ENCODE assay signal across 14 cellular contexts in the genomic region with DNA sequence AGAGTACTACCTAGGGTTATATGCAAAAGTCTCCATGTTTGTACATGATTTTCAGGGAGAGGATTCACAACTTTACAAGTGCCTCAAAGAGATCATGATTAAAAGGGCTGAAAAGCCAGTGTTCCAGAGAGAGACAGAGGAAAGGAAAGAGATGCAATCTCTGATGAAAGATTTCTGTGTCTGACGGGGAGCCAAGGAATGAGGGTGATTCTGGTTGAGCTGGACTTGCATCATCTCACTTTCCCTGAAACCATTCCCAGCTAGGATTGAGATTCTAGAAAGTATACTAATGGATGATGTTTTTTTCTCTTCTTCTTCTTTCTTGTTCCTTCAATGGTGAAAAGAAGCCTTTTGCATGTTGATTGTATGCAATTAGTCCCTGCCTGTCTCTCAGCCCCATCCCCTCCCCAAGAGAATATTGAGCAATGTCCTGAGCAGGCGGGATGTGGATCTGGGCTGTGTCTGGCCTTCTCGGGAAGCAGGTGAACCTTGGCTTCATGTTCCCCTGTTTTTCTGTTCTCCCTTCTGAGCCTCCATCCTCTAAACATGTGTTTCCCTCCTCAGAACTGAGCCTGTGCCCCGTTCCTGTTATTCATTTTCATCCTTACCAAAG.
DNase-seq lines count a peak whose midpoint lies in the region; ATAC-seq and TF ChIP-seq lines count a peak whose summit lies in the region.
"Had no signal": no experiment of that assay in that cellular context is flagged by ENCODE, and none has a peak within 500 bp of the region (broad histone marks: within the 10 kb centered on the region; RNA-seq: fewer than 3 reads in every experiment).

No MANE protein-coding gene starts in this region.

- no peaks in the 10 kb centered on the region for H3K9me2 ChIP-seq in OCI-LY7 (ENCODE audit: insufficient read depth, low read length)

- no peaks in the 10 kb centered on the region for H3K9me3 ChIP-seq in parathyroid adenoma (ENCODE audit: control insufficient read depth, low read length)
- H3K9me3 ChIP-seq in OCI-LY7 (ENCODE audit: low read length) = no peaks in the 10 kb centered on the region
- no peaks in the 10 kb centered on the region for H3K9me3 ChIP-seq in right lobe of liver
- H3K9me3 ChIP-seq: SJCRH30, upper lobe of right lung had no signal

- no peak for TF ChIP-seq POLR2A in right lobe of liver (IDR thresholded peaks at IDR 0.05)

- CTCF ChIA-PET in OCI-LY7 (lab: Charles Lee; ENCODE audit: unreplicated experiment) = no interaction called here

- POLR2A ChIA-PET in OCI-LY7 (lab: Charles Lee) = no interaction called here

- H3K4me3 ChIP-seq in parathyroid adenoma (ENCODE audit: low read depth, low read length) (no peak overlapping the region), OCI-LY7 (ENCODE audit: low read depth, low read length, poor library complexity, severe bottlenecking) (no peak overlapping the region), right lobe of liver (no peak overlapping the region)
- H3K4me3 ChIP-seq: SJCRH30, upper lobe of right lung had no signal

- H2AFZ ChIP-seq in parathyroid adenoma (peak overlapping the region; percentile 2), OCI-LY7 (ENCODE audit: low read length) (no peak overlapping the region)

- no peaks in the 10 kb centered on the region for H4K20me1 ChIP-seq in OCI-LY7 (ENCODE audit: insufficient read depth, low read length)

- H3K79me2 ChIP-seq in parathyroid adenoma = no peaks in the 10 kb centered on the region
- H3K79me2 ChIP-seq in OCI-LY7 (ENCODE audit: insufficient read depth, low read depth, low read length) = no peaks in the 10 kb centered on the region

- no peaks in the 10 kb centered on the region for H3K36me3 ChIP-seq in parathyroid adenoma (ENCODE audit: control insufficient read depth, insufficient read depth, low read length)
- no peaks in the 10 kb centered on the region for H3K36me3 ChIP-seq in OCI-LY7 (ENCODE audit: insufficient read depth, low read length)
- no peaks in the 10 kb centered on the region for H3K36me3 ChIP-seq in right lobe of liver
- H3K36me3 ChIP-seq: SJCRH30, upper lobe of right lung had no signal

- no TSS peak for BruUV-seq in OCI-LY7 (replicated peaks; lab: Mats Ljungman, UMichigan)

- H3K27ac ChIP-seq in epithelial cell of prostate (peak overlapping the region; percentile 86), parathyroid adenoma (no peak overlapping the region), OCI-LY7 (ENCODE audit: low read depth, low read length, poor library complexity, severe bottlenecking) (no peak overlapping the region), right lobe of liver (no peak overlapping the region)
- H3K27ac ChIP-seq: C4-2B, SJCRH30, upper lobe of right lung had no signal

- no peak overlapping the region for H3K9ac ChIP-seq in parathyroid adenoma

- WGBS in right lobe of liver (ENCODE audit: insufficient coverage, low coverage, low lambda C conversion rate, missing lambda C conversion rate) = 47% methylated on average over 3 of the region's 4 CpGs

- H3K4me2 ChIP-seq in parathyroid adenoma (ENCODE audit: low read length) (peak overlapping the region; percentile 19), OCI-LY7 (ENCODE audit: low read length) (no peak overlapping the region)

- peak; percentile 83 for DNase-seq in AG09319 (ENCODE audit: extremely low read depth, low read depth)
- DNase-seq in NCI-H226 = peak; percentile 30
- DNase-seq in epithelial cell of prostate (ENCODE audit: low read depth, low spot score) = peak; percentile 50
- no peak for DNase-seq in OCI-LY7 (ENCODE audit: low spot score)
- no peak for DNase-seq in stimulated activated naive CD4-positive, alpha-beta T cell (lab: John Stamatoyannopoulos, UW)
- no peak for DNase-seq in right lobe of liver
- DNase-seq in activated CD4-positive, CD25-positive, alpha-beta regulatory T cell (lab: John Stamatoyannopoulos, UW) = no peak
- DNase-seq: NK-92 treated with Interleukin-12 subunit alpha and Interleukin-12 subunit beta, amount 100 ng/mL, for 24 hours; posterior cingulate gyrus; SJCRH30; stimulated activated CD8-positive, alpha-beta memory T cell treated with anti-CD3 and anti-CD28 coated beads, Interleukin-4, amount 100 ng/mL, for 48 hours; upper lobe of right lung had no signal

- intact Hi-C loops in OCI-LY7 (cut with micrococcal nuclease; ENCODE audit: unreplicated experiment) (no loop called here), right lobe of liver (cut with DNase I) (no loop called here)

- peaks cover 3% of the 10 kb centered on the region for H3K4me1 ChIP-seq in parathyroid adenoma
- H3K4me1 ChIP-seq in OCI-LY7 (ENCODE audit: insufficient read depth, low read length, poor library complexity, severe bottlenecking) = no peaks in the 10 kb centered on the region
- H3K4me1 ChIP-seq in right lobe of liver = peaks cover 0 to 7% (median 0%) of the 10 kb centered on the region in 4 donors
- H3K4me1 ChIP-seq: upper lobe of right lung had no signal

- TF ChIP-seq CTCF in AG09319 (IDR thresholded peaks at IDR 0.05; ENCODE audit: low read depth, low read length) (no peak), parathyroid adenoma (IDR thresholded peaks at IDR 0.05) (no peak), OCI-LY7 (conservative IDR thresholded peaks at IDR 0.05; ENCODE audit: low read length) (no peak), right lobe of liver (IDR thresholded peaks at IDR 0.05) (no peak)

- H3K27me3 ChIP-seq in parathyroid adenoma (ENCODE audit: control insufficient read depth, insufficient read depth, low read length) (no peaks in the 10 kb centered on the region), right lobe of liver (no peaks in the 10 kb centered on the region)
- H3K27me3 ChIP-seq: SJCRH30, upper lobe of right lung had no signal

- ATAC-seq in right lobe of liver = no peak
- ATAC-seq: upper lobe of right lung had no signal

Comparison
In these comparisons a context has a peak if more than half of its experiments do, and no peak if none do; other contexts are left out.
1. DNase-seq: peak in AG09319 (single experiment), NCI-H226 (single experiment) and epithelial cell of prostate (single experiment); none in OCI-LY7 (single experiment), stimulated activated naive CD4-positive, alpha-beta T cell (0 of 6), right lobe of liver (0 of 3) and activated CD4-positive, CD25-positive, alpha-beta regulatory T cell (0 of 4).